In the genomic region with DNA sequence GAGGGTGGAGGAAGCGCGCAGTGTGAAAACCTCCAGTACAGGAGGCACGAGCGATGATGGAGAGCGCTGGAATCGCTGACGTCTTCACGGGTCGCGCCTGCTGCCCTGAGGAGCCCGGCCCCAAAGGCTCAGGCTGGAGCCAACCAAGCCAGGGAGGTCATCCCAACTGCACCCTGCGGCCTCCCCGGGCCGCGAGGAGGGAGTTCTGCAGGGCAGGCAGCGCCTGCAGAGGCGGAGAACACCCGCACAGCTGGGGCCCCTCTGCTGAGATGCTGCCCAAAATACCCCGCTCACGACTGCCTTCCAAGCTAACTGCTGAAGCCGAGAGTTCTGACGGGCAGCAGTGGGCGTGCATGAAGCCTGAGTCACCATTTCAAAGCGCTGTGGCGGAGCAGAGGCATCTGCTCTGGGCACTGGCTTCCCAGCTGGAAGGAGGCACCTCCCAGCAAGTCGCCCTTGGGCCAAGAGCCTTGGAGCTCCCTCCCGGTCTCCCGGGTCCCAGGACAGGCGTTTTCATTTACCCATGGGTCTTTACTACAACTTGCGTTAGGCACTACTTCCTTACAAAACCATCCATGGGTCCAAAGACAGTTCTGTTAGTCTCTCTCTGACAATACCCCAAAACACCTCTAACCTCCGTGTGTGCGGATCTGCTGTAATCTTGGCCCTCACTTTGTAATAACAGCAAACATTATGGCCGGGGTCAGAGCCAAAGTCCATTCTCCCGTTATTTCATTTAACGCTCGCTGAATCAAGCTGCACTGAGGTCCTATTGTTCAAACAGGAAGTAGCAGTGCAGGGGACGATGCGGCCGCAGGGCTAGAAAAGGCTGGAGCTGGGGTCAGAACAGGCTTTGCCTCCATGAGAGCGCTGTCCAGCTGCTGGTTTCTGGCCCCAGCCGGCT, we compare ENCODE assay signal across 8 cellular contexts.
DNase-seq lines count a peak whose midpoint lies in the region; ATAC-seq, FAIRE-seq and TF ChIP-seq lines count a peak whose summit lies in the region.

No MANE protein-coding gene starts in this region.

- no peak for FAIRE-seq in D721Med (lab: Jason Lieb, UNC)

- peak overlapping the region in 1 of 3 donors; percentile 18 for H3K4me3 ChIP-seq in right lobe of liver

- peaks cover 35% of the 10 kb centered on the region for H3K27me3 Mint-ChIP-seq in dendritic cell treated with granulocyte-macrophage colony-stimulating factor and Interleukin-4, amounts not matched to agents 40 ng/mL and 50 ng/mL, for 4 days

- WGBS in right lobe of liver (ENCODE audit: insufficient coverage, low coverage, low lambda C conversion rate, missing lambda C conversion rate) = 10% methylated on average over 25 of the region's 41 CpGs

- peaks cover 17% of the 10 kb centered on the region for H3K4me1 Mint-ChIP-seq in dendritic cell treated with granulocyte-macrophage colony-stimulating factor and Interleukin-4, amounts not matched to agents 40 ng/mL and 50 ng/mL, for 4 days (ENCODE audit: low read depth)

- H3K36me3 Mint-ChIP-seq in dendritic cell treated with granulocyte-macrophage colony-stimulating factor and Interleukin-4, amounts not matched to agents 40 ng/mL and 50 ng/mL, for 4 days (ENCODE audit: low read depth) = peaks cover 7% of the 10 kb centered on the region

- H3K9me3 ChIP-seq in right lobe of liver = no peaks in the 10 kb centered on the region

- TF ChIP-seq CTCF in right lobe of liver (IDR thresholded peaks at IDR 0.05) (no peak), D721Med (IDR thresholded peaks at IDR 0.05; ENCODE audit: insufficient read depth, missing control alignments) (no peak)

- H3K27ac ChIP-seq in right lobe of liver = no peak overlapping the region

- peak overlapping the region; percentile 39 for H3K4me3 Mint-ChIP-seq in dendritic cell treated with granulocyte-macrophage colony-stimulating factor and Interleukin-4, amounts not matched to agents 40 ng/mL and 50 ng/mL, for 4 days

- no peaks in the 10 kb centered on the region for H3K36me3 ChIP-seq in right lobe of liver

- H3K27ac Mint-ChIP-seq in dendritic cell treated with granulocyte-macrophage colony-stimulating factor and Interleukin-4, amounts not matched to agents 40 ng/mL and 50 ng/mL, for 4 days = no peak overlapping the region

- H3K4me1 ChIP-seq in right lobe of liver = peaks cover 0 to 10% (median 0%) of the 10 kb centered on the region in 4 donors

- H3K9me3 Mint-ChIP-seq in dendritic cell treated with granulocyte-macrophage colony-stimulating factor and Interleukin-4, amounts not matched to agents 40 ng/mL and 50 ng/mL, for 4 days = no peaks in the 10 kb centered on the region

- TF ChIP-seq POLR2A in right lobe of liver (IDR thresholded peaks at IDR 0.05) = no peak

- intact Hi-C loops in dendritic cell treated with granulocyte-macrophage colony-stimulating factor and Interleukin-4, amounts not matched to agents 40 ng/mL and 50 ng/mL, for 4 days (cut with micrococcal nuclease) = no loop called here
- intact Hi-C loops in right lobe of liver (cut with DNase I) = no loop called here

- DNase-seq in Daoy (ENCODE audit: low read depth) (peak; percentile 91), HS-5 (ENCODE audit: low read depth) (peak; percentile 40), right lobe of liver (peak in 1 of 3 donors; percentile 48), SKM-1 treated with dmso at 0.1 percent for 144 hours (lab: John Stamatoyannopoulos, UW; ENCODE audit: unreplicated experiment) (no peak), D721Med (ENCODE audit: insufficient read length, low spot score) (no peak)
- DNase-seq in activated CD4-positive, alpha-beta T cell treated with anti-CD3 and anti-CD28 coated beads, Interleukin-2, amount 50 U/mL, for 24 hours (ENCODE audit: low read depth in 1 of 2, low spot score in 1 of 2) = peak; percentile 44 to 57
- peak; percentile 62 to 65 for DNase-seq in stimulated activated CD4-positive, alpha-beta T cell treated with anti-CD3 and anti-CD28 coated beads, Interleukin-2, amount 100 ng/mL, for 48 hours

- peak; percentile 60 to 82 (median 78) for ATAC-seq in right lobe of liver

- no peaks in the 10 kb centered on the region for H3K27me3 ChIP-seq in right lobe of liver

Comparison
In these comparisons a context has a peak if more than half of its experiments do, and no peak if none do; other contexts are left out.
1. DNase-seq: peak in Daoy (single experiment), HS-5 (single experiment), activated CD4-positive, alpha-beta T cell treated with anti-CD3 and anti-CD28 coated beads, Interleukin-2, amount 50 U/mL, for 24 hours (2 of 2) and stimulated activated CD4-positive, alpha-beta T cell treated with anti-CD3 and anti-CD28 coated beads, Interleukin-2, amount 100 ng/mL, for 48 hours (2 of 2); none in SKM-1 treated with dmso at 0.1 percent for 144 hours (single experiment) and D721Med (single experiment).